In the genomic region with DNA sequence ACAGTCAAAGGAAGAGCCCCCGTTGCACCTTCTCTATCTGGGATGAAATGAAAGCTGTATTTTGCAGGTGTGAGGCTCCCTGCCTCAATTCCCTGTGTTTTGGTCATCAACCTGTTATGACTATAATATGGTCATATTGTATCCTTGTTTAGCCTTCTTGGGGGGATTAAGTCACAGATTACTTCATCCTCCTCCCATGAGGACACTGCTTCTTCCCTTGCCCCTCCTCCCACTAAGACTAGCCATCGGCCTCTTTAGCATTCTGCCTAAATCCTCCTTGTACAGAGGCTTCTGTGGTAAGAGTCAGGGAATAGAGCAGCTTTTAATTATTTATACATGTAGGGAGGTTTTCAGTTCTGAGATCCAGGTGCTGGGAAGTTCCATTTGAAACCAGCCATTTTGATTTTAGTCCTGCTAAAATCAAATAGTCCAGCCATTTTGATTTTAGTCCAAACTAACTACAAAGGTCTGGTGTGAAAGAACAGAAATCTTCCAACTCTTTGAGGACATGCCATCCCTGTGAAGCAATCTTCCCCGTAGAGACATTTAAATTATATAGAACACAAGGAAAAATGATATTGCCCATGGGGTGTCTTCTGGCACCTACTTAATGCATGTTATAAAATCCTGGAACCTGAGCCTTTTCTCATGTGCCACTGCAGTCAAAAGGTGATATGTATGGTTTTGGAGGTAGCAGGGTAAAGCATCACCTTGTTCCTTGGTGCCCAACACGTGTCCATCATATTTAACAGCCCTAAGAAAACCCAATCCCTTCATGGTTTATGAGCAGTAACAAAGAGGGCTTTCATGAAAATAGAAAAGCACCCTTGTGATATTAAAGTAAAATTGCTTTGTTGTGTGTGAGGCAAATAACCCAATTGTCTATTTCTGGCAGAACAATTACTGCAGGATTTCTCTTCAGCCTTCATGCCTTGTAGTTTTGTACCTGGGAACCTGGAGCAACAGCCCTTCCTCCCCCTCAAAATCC, we compare ENCODE assay signal across 16 cellular contexts. TPM values are rescaled to one million over a fixed set of nuclear protein-coding genes. Genes with fewer than 3 reads are reported as not detected.
"Had no signal": no experiment of that assay in that cellular context is flagged by ENCODE, and none has a peak within 500 bp of the region (broad histone marks: within the 10 kb centered on the region; RNA-seq: fewer than 3 reads in every experiment).

No MANE protein-coding gene starts in this region.

- H3K27me3 Mint-ChIP-seq: activated B cell treated with CpG ODN at 0.5 μM for 24 hours; natural killer cell treated with Interleukin-12 subunit alpha and Interleukin-12 subunit beta and Interleukin-15 and Interleukin-18, amount 100 ng/mL, for 72 hours; stimulated activated naive CD8-positive, alpha-beta T cell treated with anti-CD3 and anti-CD28 coated beads, Interleukin-15, Interleukin-2, amounts not matched to agents 100 ng/mL and 50 ng/mL, for 24 hours had no signal

- H3K4me3 Mint-ChIP-seq: activated B cell treated with CpG ODN at 0.5 μM for 24 hours; natural killer cell treated with Interleukin-12 subunit alpha and Interleukin-12 subunit beta and Interleukin-15 and Interleukin-18, amount 100 ng/mL, for 72 hours; stimulated activated naive CD8-positive, alpha-beta T cell treated with anti-CD3 and anti-CD28 coated beads, Interleukin-15, Interleukin-2, amounts not matched to agents 100 ng/mL and 50 ng/mL, for 24 hours had no signal

- DNase-seq: activated B cell treated with CpG ODN at 0.5 μM for 24 hours; activated CD4-positive, alpha-beta T cell treated with anti-CD3 and anti-CD28 coated beads for 48 hours; activated naive CD4-positive, alpha-beta T cell treated with Interleukin-2 at 50 U/mL for 16 hours; colonic mucosa; islet precursor cell; left ventricle myocardium inferior; mesenchymal stem cell; psoas muscle; sigmoid colon; spleen; T-helper 2 cell had no signal

- H3K27ac Mint-ChIP-seq: activated B cell treated with CpG ODN at 0.5 μM for 24 hours; natural killer cell treated with Interleukin-12 subunit alpha and Interleukin-12 subunit beta and Interleukin-15 and Interleukin-18, amount 100 ng/mL, for 72 hours; stimulated activated naive CD8-positive, alpha-beta T cell treated with anti-CD3 and anti-CD28 coated beads, Interleukin-15, Interleukin-2, amounts not matched to agents 100 ng/mL and 50 ng/mL, for 24 hours had no signal

- ATAC-seq: esophagus mucosa; natural killer cell treated with Interleukin-12 subunit alpha and Interleukin-12 subunit beta and Interleukin-15 and Interleukin-18, amount 100 ng/mL, for 72 hours; psoas muscle had no signal

- H3K27ac ChIP-seq: colonic mucosa, hepatocyte, left ventricle myocardium inferior, psoas muscle, sigmoid colon, spleen had no signal

- H3K4me1 Mint-ChIP-seq: activated B cell treated with CpG ODN at 0.5 μM for 24 hours had no signal

- H3K9me3 Mint-ChIP-seq: activated B cell treated with CpG ODN at 0.5 μM for 24 hours; natural killer cell treated with Interleukin-12 subunit alpha and Interleukin-12 subunit beta and Interleukin-15 and Interleukin-18, amount 100 ng/mL, for 72 hours; stimulated activated naive CD8-positive, alpha-beta T cell treated with anti-CD3 and anti-CD28 coated beads, Interleukin-15, Interleukin-2, amounts not matched to agents 100 ng/mL and 50 ng/mL, for 24 hours had no signal

RNA-seq across cellular contexts. Expression of gene ANGPTL7, which starts 26.2 kb away (rescaled TPM):
- total RNA-seq: activated B cell treated with CpG ODN at 0.5 μM for 24 hours; esophagus mucosa; glomerular endothelial cell; natural killer cell treated with Interleukin-12 subunit alpha and Interleukin-12 subunit beta and Interleukin-15 and Interleukin-18, amount 100 ng/mL, for 72 hours; spleen had no signal
